In the genomic region with DNA sequence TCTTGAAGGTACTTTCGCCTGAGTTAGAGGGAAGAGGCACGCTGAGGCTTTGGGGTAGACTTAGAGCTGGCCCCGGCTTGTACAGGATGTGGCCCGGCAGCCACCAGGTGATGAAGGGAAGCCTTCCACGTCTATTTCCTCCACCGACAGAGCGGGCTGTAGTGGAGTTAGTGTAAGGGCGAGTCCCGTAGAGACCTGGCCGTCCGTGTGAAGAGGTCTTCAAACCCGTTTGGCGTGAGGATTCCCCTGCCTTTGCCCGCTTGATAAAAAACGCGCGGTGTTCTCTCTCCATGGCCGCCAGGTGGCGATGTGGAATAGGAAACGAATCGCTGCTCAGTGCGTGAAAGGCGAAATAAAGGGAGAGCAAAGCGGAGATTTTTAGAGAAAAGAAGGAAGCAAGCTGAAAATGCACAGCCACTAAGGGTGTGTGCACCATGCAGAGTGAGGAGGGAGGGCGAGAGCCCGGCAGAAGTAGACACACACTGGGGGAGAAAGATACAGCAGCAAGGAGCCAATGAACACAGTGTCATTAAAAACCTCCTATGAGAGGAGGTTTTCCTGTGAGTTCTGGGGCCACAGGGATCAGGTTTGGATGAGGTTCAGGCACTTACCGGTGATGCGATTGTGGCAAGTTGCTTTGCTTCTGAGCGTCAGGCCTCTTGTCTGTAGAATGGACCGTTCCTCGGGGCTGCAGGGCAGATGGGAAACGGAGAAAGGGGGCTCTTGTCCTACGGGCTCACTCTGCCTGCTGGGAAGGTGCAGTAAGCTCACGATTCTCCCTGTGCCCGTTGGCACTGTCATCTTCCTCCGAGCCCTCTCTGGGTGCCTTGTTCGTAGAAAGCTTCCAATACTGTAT, we compare ENCODE assay signal across 1 cellular context.
TF ChIP-seq lines count a peak whose summit lies in the region.

No MANE protein-coding gene starts in this region.

TF ChIP-seq in K562, 482 proteins besides CTCF, POLR2A, EP300 and RAD21 (continued from another document and continues in another):
- TF ChIP-seq, protein P1, sequence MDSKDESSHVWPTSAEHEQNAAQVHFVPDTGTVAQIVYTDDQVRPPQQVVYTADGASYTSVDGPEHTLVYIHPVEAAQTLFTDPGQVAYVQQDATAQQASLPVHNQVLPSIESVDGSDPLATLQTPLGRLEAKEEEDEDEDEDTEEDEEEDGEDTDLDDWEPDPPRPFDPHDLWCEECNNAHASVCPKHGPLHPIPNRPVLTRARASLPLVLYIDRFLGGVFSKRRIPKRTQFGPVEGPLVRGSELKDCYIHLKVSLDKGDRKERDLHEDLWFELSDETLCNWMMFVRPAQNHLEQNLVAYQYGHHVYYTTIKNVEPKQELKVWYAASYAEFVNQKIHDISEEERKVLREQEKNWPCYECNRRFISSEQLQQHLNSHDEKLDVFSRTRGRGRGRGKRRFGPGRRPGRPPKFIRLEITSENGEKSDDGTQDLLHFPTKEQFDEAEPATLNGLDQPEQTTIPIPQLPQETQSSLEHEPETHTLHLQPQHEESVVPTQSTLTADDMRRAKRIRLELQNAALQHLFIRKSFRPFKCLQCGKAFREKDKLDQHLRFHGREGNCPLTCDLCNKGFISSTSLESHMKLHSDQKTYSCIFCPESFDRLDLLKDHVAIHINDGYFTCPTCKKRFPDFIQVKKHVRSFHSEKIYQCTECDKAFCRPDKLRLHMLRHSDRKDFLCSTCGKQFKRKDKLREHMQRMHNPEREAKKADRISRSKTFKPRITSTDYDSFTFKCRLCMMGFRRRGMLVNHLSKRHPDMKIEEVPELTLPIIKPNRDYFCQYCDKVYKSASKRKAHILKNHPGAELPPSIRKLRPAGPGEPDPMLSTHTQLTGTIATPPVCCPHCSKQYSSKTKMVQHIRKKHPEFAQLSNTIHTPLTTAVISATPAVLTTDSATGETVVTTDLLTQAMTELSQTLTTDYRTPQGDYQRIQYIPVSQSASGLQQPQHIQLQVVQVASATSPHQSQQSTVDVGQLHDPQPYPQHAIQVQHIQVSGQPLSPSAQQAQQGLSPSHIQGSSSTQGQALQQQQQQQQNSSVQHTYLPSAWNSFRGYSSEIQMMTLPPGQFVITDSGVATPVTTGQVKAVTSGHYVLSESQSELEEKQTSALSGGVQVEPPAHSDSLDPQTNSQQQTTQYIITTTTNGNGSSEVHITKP (IDR thresholded peaks at IDR 0.05; ENCODE audit: partially characterized antibody): no peak
- peak in 1 of 2 experiments; percentile 34; a peak in 1 of 4 replicates for TF ChIP-seq TBL1XR1 (IDR thresholded peaks at IDR 0.05; ENCODE audit: low read length in 2 of 2)
- no peak for TF ChIP-seq CREB1 (IDR thresholded peaks at IDR 0.05)
- no peak for TF ChIP-seq CREB1 (CRISPR knock-in tag; IDR thresholded peaks at IDR 0.05)
- TF ChIP-seq, protein P2, sequence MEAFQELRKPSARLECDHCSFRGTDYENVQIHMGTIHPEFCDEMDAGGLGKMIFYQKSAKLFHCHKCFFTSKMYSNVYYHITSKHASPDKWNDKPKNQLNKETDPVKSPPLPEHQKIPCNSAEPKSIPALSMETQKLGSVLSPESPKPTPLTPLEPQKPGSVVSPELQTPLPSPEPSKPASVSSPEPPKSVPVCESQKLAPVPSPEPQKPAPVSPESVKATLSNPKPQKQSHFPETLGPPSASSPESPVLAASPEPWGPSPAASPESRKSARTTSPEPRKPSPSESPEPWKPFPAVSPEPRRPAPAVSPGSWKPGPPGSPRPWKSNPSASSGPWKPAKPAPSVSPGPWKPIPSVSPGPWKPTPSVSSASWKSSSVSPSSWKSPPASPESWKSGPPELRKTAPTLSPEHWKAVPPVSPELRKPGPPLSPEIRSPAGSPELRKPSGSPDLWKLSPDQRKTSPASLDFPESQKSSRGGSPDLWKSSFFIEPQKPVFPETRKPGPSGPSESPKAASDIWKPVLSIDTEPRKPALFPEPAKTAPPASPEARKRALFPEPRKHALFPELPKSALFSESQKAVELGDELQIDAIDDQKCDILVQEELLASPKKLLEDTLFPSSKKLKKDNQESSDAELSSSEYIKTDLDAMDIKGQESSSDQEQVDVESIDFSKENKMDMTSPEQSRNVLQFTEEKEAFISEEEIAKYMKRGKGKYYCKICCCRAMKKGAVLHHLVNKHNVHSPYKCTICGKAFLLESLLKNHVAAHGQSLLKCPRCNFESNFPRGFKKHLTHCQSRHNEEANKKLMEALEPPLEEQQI (IDR thresholded peaks at IDR 0.05): no peak
- no peak for TF ChIP-seq SMAD4 (CRISPR knock-in tag; conservative IDR thresholded peaks at IDR 0.05)
- TF ChIP-seq, protein P3, sequence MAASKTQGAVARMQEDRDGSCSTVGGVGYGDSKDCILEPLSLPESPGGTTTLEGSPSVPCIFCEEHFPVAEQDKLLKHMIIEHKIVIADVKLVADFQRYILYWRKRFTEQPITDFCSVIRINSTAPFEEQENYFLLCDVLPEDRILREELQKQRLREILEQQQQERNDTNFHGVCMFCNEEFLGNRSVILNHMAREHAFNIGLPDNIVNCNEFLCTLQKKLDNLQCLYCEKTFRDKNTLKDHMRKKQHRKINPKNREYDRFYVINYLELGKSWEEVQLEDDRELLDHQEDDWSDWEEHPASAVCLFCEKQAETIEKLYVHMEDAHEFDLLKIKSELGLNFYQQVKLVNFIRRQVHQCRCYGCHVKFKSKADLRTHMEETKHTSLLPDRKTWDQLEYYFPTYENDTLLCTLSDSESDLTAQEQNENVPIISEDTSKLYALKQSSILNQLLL (CRISPR knock-in tag; IDR thresholded peaks at IDR 0.05; ENCODE audit: borderline replicate concordance): no peak
- TF ChIP-seq ZNF561 (CRISPR knock-in tag; conservative IDR thresholded peaks at IDR 0.05): no peak
- TF ChIP-seq RBBP5 (IDR thresholded peaks at IDR 0.05; ENCODE audit: borderline replicate concordance, insufficient read depth, low read length, poor library complexity, severe bottlenecking): no peak
- TF ChIP-seq MTA2 (IDR thresholded peaks at IDR 0.05; ENCODE audit: low read depth): no peak
- TF ChIP-seq, protein P4, sequence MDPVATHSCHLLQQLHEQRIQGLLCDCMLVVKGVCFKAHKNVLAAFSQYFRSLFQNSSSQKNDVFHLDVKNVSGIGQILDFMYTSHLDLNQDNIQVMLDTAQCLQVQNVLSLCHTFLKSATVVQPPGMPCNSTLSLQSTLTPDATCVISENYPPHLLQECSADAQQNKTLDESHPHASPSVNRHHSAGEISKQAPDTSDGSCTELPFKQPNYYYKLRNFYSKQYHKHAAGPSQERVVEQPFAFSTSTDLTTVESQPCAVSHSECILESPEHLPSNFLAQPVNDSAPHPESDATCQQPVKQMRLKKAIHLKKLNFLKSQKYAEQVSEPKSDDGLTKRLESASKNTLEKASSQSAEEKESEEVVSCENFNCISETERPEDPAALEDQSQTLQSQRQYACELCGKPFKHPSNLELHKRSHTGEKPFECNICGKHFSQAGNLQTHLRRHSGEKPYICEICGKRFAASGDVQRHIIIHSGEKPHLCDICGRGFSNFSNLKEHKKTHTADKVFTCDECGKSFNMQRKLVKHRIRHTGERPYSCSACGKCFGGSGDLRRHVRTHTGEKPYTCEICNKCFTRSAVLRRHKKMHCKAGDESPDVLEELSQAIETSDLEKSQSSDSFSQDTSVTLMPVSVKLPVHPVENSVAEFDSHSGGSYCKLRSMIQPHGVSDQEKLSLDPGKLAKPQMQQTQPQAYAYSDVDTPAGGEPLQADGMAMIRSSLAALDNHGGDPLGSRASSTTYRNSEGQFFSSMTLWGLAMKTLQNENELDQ (CRISPR knock-in tag; IDR thresholded peaks at IDR 0.05; ENCODE audit: borderline replicate concordance): no peak
- no peak for TF ChIP-seq POLR2AphosphoS5 (IDR thresholded peaks at IDR 0.05; ENCODE audit: control insufficient read depth, insufficient read depth, low read depth, low read length)
- no peak for TF ChIP-seq CHD7 (IDR thresholded peaks at IDR 0.05; ENCODE audit: low read depth, low read length)
- TF ChIP-seq ZNF668 (CRISPR knock-in tag; IDR thresholded peaks at IDR 0.05): no peak
- no peak for TF ChIP-seq ZSCAN32 (CRISPR knock-in tag; IDR thresholded peaks at IDR 0.05)
- no peak for TF ChIP-seq RUNX1 (IDR thresholded peaks at IDR 0.05; ENCODE audit: low read depth)
- TF ChIP-seq ZNF583 (CRISPR knock-in tag; IDR thresholded peaks at IDR 0.05): no peak
- no peak for TF ChIP-seq NR4A1 (CRISPR knock-in tag; IDR thresholded peaks at IDR 0.05)
- no peak for TF ChIP-seq NR4A1 (tag; IDR thresholded peaks at IDR 0.05)
- no peak for TF ChIP-seq ADNP (tag; IDR thresholded peaks at IDR 0.05)
- no peak for TF ChIP-seq ASH1L (IDR thresholded peaks at IDR 0.05; ENCODE audit: borderline replicate concordance, low read depth, partially characterized antibody)
- no peak for TF ChIP-seq XRCC4 (IDR thresholded peaks at IDR 0.05; ENCODE audit: extremely low read depth, insufficient read depth, insufficient read length)
- no peak for TF ChIP-seq CHCHD3 (CRISPR knock-in tag; IDR thresholded peaks at IDR 0.05)
- TF ChIP-seq E2F1 (CRISPR knock-in tag; IDR thresholded peaks at IDR 0.05): no peak
- no peak for TF ChIP-seq BMI1 (IDR thresholded peaks at IDR 0.05; ENCODE audit: low read length)
- TF ChIP-seq ZNF696 (CRISPR knock-in tag; conservative IDR thresholded peaks at IDR 0.05): no peak
- no peak for TF ChIP-seq SREBF1 (IDR thresholded peaks at IDR 0.05; ENCODE audit: borderline replicate concordance, low read depth, low read length)
- TF ChIP-seq KDM2B (CRISPR knock-in tag; IDR thresholded peaks at IDR 0.05): no peak
- no peak for TF ChIP-seq NBN (IDR thresholded peaks at IDR 0.05; ENCODE audit: low read depth)
- TF ChIP-seq ZNF778 (CRISPR knock-in tag; IDR thresholded peaks at IDR 0.05): no peak
- no peak for TF ChIP-seq SOX6 (IDR thresholded peaks at IDR 0.05)
- no peak for TF ChIP-seq NFRKB (IDR thresholded peaks at IDR 0.05; ENCODE audit: low read depth)
